Comparison of ENCODE assay signal across 1 cellular context in the genomic region with DNA sequence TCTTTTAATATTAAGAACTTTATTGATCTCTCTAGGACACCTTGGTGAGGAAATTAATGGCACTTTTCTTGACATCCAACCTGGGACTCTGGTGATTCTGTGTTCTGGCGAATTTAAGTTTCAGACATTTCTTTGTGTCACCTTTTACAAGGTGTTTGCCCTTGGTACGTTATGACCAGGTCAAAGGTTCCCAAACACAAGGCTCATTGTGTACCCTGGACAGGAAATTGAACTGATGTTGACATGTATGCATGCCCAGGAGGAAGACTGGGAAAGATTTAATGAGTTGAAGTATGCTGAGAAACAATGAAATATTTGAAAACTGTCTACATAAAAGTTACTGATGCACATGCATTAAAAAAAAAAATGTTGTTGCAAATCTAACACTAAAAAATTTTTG.
TF ChIP-seq lines count a peak whose summit lies in the region.

No MANE protein-coding gene starts in this region.

TF ChIP-seq in liver, 16 proteins besides CTCF, POLR2A, EP300 and RAD21 (continued from another document):
- TF ChIP-seq, protein P1, sequence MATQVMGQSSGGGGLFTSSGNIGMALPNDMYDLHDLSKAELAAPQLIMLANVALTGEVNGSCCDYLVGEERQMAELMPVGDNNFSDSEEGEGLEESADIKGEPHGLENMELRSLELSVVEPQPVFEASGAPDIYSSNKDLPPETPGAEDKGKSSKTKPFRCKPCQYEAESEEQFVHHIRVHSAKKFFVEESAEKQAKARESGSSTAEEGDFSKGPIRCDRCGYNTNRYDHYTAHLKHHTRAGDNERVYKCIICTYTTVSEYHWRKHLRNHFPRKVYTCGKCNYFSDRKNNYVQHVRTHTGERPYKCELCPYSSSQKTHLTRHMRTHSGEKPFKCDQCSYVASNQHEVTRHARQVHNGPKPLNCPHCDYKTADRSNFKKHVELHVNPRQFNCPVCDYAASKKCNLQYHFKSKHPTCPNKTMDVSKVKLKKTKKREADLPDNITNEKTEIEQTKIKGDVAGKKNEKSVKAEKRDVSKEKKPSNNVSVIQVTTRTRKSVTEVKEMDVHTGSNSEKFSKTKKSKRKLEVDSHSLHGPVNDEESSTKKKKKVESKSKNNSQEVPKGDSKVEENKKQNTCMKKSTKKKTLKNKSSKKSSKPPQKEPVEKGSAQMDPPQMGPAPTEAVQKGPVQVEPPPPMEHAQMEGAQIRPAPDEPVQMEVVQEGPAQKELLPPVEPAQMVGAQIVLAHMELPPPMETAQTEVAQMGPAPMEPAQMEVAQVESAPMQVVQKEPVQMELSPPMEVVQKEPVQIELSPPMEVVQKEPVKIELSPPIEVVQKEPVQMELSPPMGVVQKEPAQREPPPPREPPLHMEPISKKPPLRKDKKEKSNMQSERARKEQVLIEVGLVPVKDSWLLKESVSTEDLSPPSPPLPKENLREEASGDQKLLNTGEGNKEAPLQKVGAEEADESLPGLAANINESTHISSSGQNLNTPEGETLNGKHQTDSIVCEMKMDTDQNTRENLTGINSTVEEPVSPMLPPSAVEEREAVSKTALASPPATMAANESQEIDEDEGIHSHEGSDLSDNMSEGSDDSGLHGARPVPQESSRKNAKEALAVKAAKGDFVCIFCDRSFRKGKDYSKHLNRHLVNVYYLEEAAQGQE (IDR thresholded peaks at IDR 0.05): no peak
- TF ChIP-seq TAF1 (conservative IDR thresholded peaks at IDR 0.05) (no peak), FOXA1 (IDR thresholded peaks at IDR 0.05) (no peak), HNF4A (conservative IDR thresholded peaks at IDR 0.05) (peak; percentile 87 to 88), HNF4G (IDR thresholded peaks at IDR 0.05) (peak; percentile 51), ATF3 (IDR thresholded peaks at IDR 0.05) (no peak), RXRA (IDR thresholded peaks at IDR 0.05) (peak; percentile 46 to 64), FOXA2 (IDR thresholded peaks at IDR 0.05) (peak; percentile 47), YY1 (IDR thresholded peaks at IDR 0.05) (no peak), JUND (IDR thresholded peaks at IDR 0.05) (no peak), GABPA (IDR thresholded peaks at IDR 0.05 in 1 of 2, conservative IDR thresholded peaks at IDR 0.05 in 1 of 2) (peak in 1 of 2 donors; percentile 44)
- TF ChIP-seq, protein P2, sequence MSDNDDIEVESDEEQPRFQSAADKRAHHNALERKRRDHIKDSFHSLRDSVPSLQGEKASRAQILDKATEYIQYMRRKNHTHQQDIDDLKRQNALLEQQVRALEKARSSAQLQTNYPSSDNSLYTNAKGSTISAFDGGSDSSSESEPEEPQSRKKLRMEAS (IDR thresholded peaks at IDR 0.05): peak; percentile 38
